In genomic region chr1:31376374-31377134, GRCh38 we compare ENCODE assay signal across 1 cellular context.
TF ChIP-seq lines count a peak whose summit lies in the region.

No MANE protein-coding gene starts in this region.

TF ChIP-seq in SK-N-SH, 30 proteins besides CTCF, POLR2A, EP300 and RAD21 (continued from another document):
- TF ChIP-seq REST (IDR thresholded peaks at IDR 0.05; ENCODE audit: low read depth, low read length) (no peak), ELF1 (IDR thresholded peaks at IDR 0.05) (no peak), RCOR1 (IDR thresholded peaks at IDR 0.05; ENCODE audit: low read length) (0 out of 2 replicates have a peak, but pooled peaks have one; percentile 36)
